In genomic region chr1:233025156-233025555, GRCh38 we compare ENCODE assay signal across 8 cellular contexts.
DNase-seq lines count a peak whose midpoint lies in the region; ATAC-seq, FAIRE-seq and TF ChIP-seq lines count a peak whose summit lies in the region.

No MANE protein-coding gene starts in this region.

- H3K9me3 ChIP-seq in IMR-90 (ENCODE audit: control insufficient read depth, insufficient read depth, low read length) (no peaks in the 10 kb centered on the region), transverse colon (no peaks in the 10 kb centered on the region), esophagus muscularis mucosa (no peaks in the 10 kb centered on the region)

- no peaks in the 10 kb centered on the region for H3K9me1 ChIP-seq in IMR-90 (ENCODE audit: insufficient read depth, low read length)

- H4K8ac ChIP-seq in IMR-90 (ENCODE audit: low read depth in 2 of 2, low read length in 2 of 2): no peak overlapping the region

- no peaks in the 10 kb centered on the region for H3K27me3 ChIP-seq in IMR-90 (ENCODE audit: control insufficient read depth, insufficient read depth, low read length)
- no peaks in the 10 kb centered on the region for H3K27me3 ChIP-seq in transverse colon
- H3K27me3 ChIP-seq in esophagus muscularis mucosa: no peaks in the 10 kb centered on the region

- no peak overlapping the region for H3K18ac ChIP-seq in IMR-90 (ENCODE audit: low read depth, low read length)

- FAIRE-seq in TTC549 (lab: Jason Lieb, UNC): peak; percentile 3

- TF ChIP-seq POLR2A in IMR-90 (IDR thresholded peaks at IDR 0.05; ENCODE audit: low read depth, low read length) (no peak), transverse colon (IDR thresholded peaks at IDR 0.05) (no peak), esophagus muscularis mucosa (IDR thresholded peaks at IDR 0.05; ENCODE audit: low read depth) (no peak)

- 0 out of 2 replicates have a peak overlapping the region, but pooled peaks have one; percentile 27 for H4K91ac ChIP-seq in IMR-90 (ENCODE audit: insufficient read depth, low read depth, low read length)

- POLR2A ChIA-PET in IMR-90 (lab: Charles Lee; ENCODE audit: unreplicated experiment): no interaction called here

- H3K27ac ChIP-seq in IMR-90 (ENCODE audit: insufficient read depth, low read length): no peak overlapping the region
- H3K27ac ChIP-seq in transverse colon: no peak overlapping the region
- no peak overlapping the region for H3K27ac ChIP-seq in esophagus muscularis mucosa (replicated peaks in 1 of 4)

- no peaks in the 10 kb centered on the region for H3K79me1 ChIP-seq in IMR-90 (ENCODE audit: low read depth in 1 of 2, low read length in 2 of 2)

- CTCF ChIA-PET in IMR-90 (lab: Yijun Ruan, JAX): no interaction called here

- H2BK120ac ChIP-seq in IMR-90 (ENCODE audit: low read depth, low read length): 0 out of 2 replicates have a peak overlapping the region, but pooled peaks have one; percentile 35

- TF ChIP-seq EP300 in transverse colon (IDR thresholded peaks at IDR 0.05; ENCODE audit: low read depth) (no peak), esophagus muscularis mucosa (IDR thresholded peaks at IDR 0.05) (no peak)

- BruUV-seq in IMR-90 (replicated peaks; lab: Mats Ljungman, UMichigan): no TSS peak

- H3K4me1 ChIP-seq in IMR-90 (ENCODE audit: control insufficient read depth, insufficient read depth, low read length) (peaks cover 11% of the 10 kb centered on the region), transverse colon (peaks cover 0 to 12% (median 0%) of the 10 kb centered on the region in 4 donors), esophagus muscularis mucosa (peaks cover 0 to 12% (median 7%) of the 10 kb centered on the region in 4 donors)

- no peak overlapping the region for H2AK9ac ChIP-seq in IMR-90 (replicated peaks; ENCODE audit: low read depth, low read length, poor library complexity)

- no peak overlapping the region for H4K5ac ChIP-seq in IMR-90 (ENCODE audit: low read depth, low read length)

- H4K20me1 ChIP-seq in IMR-90 (ENCODE audit: insufficient read depth, low read length): no peaks in the 10 kb centered on the region

- H2BK5ac ChIP-seq in IMR-90 (ENCODE audit: low read depth, low read length, poor library complexity, severe bottlenecking): no peak overlapping the region

- peak overlapping the region; percentile 50 for H2AK5ac ChIP-seq in IMR-90 (ENCODE audit: low read depth, low read length)

- dilution Hi-C loops in IMR-90 (cut with HindIII; ENCODE audit: low sequenced_read_pairs, unreplicated experiment): no loop called here

- H3K36me3 ChIP-seq in IMR-90 (ENCODE audit: control insufficient read depth, insufficient read depth, low read length): 0 out of 2 replicates have a peak, but pooled peaks cover 2% of the 10 kb centered on the region
- H3K36me3 ChIP-seq in transverse colon: no peaks in the 10 kb centered on the region
- no peaks in the 10 kb centered on the region for H3K36me3 ChIP-seq in esophagus muscularis mucosa

- H3K4me3 ChIP-seq in IMR-90 (ENCODE audit: insufficient read depth, low read depth, low read length) (no peak overlapping the region), transverse colon (no peak overlapping the region), esophagus muscularis mucosa (no peak overlapping the region)

- H3K56ac ChIP-seq in IMR-90 (ENCODE audit: extremely low read depth, insufficient read depth, low read length): no peak overlapping the region

- H2BK20ac ChIP-seq in IMR-90 (ENCODE audit: low read depth, low read length): peak overlapping the region; percentile 47; the same call in 1 of the 2 replicates

- H2AFZ ChIP-seq in IMR-90 (replicated peaks; ENCODE audit: low read length, poor library complexity): peak overlapping the region; percentile 9

- TF ChIP-seq CTCF in IMR-90 (conservative IDR thresholded peaks at IDR 0.05; ENCODE audit: low read depth, low read length) (peak; percentile 30; the same call in 1 of the 2 replicates), transverse colon (IDR thresholded peaks at IDR 0.05) (peak; percentile 38 to 74 (median 44)), esophagus muscularis mucosa (IDR thresholded peaks at IDR 0.05) (peak in 1 of 3 experiments; percentile 38)

- peak overlapping the region; percentile 46; the same call in 1 of the 2 replicates for H3K4ac ChIP-seq in IMR-90 (ENCODE audit: low read depth, low read length)

- WGBS in IMR-90 (ENCODE audit: extremely low coverage in 2 of 2, insufficient read length in 1 of 2), 2 experiments: no CpG with 5 or more reads among the region's 12 CpGs
- 17 to 61% methylated on average over 2 to 12 of the region's 12 CpGs for WGBS in transverse colon (ENCODE audit: low coverage in 1 of 2), 2 donors
- WGBS in esophagus muscularis mucosa: 75% methylated on average over 12 of the region's 12 CpGs

- DNase-seq in DMS53 treated with DMSO at 0.1 percent for 48 hours (lab: John Stamatoyannopoulos, UW; ENCODE audit: unreplicated experiment) (peak; percentile 36), IMR-90 (peak; percentile 30), left cardiac atrium (peak; percentile 30), transverse colon (peak; percentile 71), esophagus muscularis mucosa (ENCODE audit: extremely low spot score) (no peak)

- H3K14ac ChIP-seq in IMR-90 (replicated peaks; ENCODE audit: low read depth, low read length): no peak overlapping the region

- peak; percentile 37 for TF ChIP-seq RAD21 in IMR-90 (IDR thresholded peaks at IDR 0.05; ENCODE audit: low read length)

- H2BK15ac ChIP-seq in IMR-90 (ENCODE audit: low read depth, low read length): 0 out of 3 replicates have a peak overlapping the region, but pooled peaks have one; percentile 72

- in situ Hi-C loops in IMR-90 (cut with MboI; ENCODE audit: low sequenced_read_pairs): no loop called here
- in situ Hi-C loops in transverse colon (cut with MboI; ENCODE audit: low pct_ligation_motif_present in 1 of 4, low pct_unique_long_range_greater_than_20kb in 1 of 4, low sequenced_read_pairs in 3 of 4): no loop called here

- ATAC-seq in IMR-90 (ENCODE audit: low read depth) (no peak), left cardiac atrium (peak in 1 of 2 donors; percentile 50), GM19023 (IDR thresholded peaks at IDR 0.05; ENCODE audit: unreplicated experiment) (no peak), GM21367 (IDR thresholded peaks at IDR 0.05; ENCODE audit: unreplicated experiment) (no peak)

- no peak overlapping the region for H3K9ac ChIP-seq in IMR-90 (ENCODE audit: low read depth, low read length)

- H3K4me2 ChIP-seq in IMR-90 (ENCODE audit: low read depth, low read length): no peak overlapping the region

- intact Hi-C loops in IMR-90 (cut with micrococcal nuclease): loop anchor here (2.0 kb wide), 1 partner anchor 394 kb away; the partner anchor contains the start of gene SIPA1L2
- intact Hi-C loops in left cardiac atrium (cut with DNase I): loop anchor here (2.0 to 5.0 kb wide), 2 partner anchors 383 to 390 kb away; no protein-coding TSS in a partner anchor
- intact Hi-C loops in transverse colon (cut with DNase I; ENCODE audit: low total_unique reads): no loop called here
- intact Hi-C loops in esophagus muscularis mucosa (cut with DNase I): no loop called here

- no peak overlapping the region for H3K23ac ChIP-seq in IMR-90 (ENCODE audit: low read depth, low read length)

TF ChIP-seq in IMR-90, 13 proteins besides CTCF, POLR2A, EP300 and RAD21:
- 0 out of 2 replicates have a peak, but pooled peaks have one; percentile 29 for TF ChIP-seq SMC3 (IDR thresholded peaks at IDR 0.05; ENCODE audit: low read depth, low read length)
- TF ChIP-seq NFE2L2 (IDR thresholded peaks at IDR 0.05; ENCODE audit: low read depth, low read length): no peak
- TF ChIP-seq, protein P1, sequence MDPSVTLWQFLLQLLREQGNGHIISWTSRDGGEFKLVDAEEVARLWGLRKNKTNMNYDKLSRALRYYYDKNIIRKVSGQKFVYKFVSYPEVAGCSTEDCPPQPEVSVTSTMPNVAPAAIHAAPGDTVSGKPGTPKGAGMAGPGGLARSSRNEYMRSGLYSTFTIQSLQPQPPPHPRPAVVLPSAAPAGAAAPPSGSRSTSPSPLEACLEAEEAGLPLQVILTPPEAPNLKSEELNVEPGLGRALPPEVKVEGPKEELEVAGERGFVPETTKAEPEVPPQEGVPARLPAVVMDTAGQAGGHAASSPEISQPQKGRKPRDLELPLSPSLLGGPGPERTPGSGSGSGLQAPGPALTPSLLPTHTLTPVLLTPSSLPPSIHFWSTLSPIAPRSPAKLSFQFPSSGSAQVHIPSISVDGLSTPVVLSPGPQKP (IDR thresholded peaks at IDR 0.05; ENCODE audit: borderline replicate concordance, low read depth, low read length): no peak

Comparison
In these comparisons a context has a peak if more than half of its experiments do, and no peak if none do; other contexts are left out.
1. intact Hi-C loops: an anchor here in IMR-90 (2.0 kb wide) and left cardiac atrium (2.0 to 5.0 kb wide); none called in transverse colon and esophagus muscularis mucosa.